ENCODE assay signal across 7 cellular contexts in the genomic region with DNA sequence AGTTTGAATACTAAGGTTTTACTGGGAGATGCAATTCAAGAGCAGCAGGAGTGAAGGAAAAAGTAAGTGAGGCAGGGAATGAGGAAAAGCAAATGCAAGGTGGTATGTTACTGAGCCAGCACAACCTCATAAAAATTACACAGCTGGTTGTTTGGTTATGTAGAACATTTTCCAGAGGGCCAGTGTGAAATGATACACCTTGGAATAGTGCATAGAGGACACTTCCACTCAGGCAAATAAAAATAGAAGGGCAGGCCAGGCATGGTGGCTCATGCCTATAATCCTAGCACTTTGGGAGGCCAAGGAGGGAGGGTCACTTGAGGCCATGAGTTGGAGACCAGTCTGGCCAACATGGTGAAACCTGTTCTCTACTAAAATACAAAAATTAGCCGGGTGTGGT. TPM values are rescaled to one million over a fixed set of nuclear protein-coding genes. Genes with fewer than 3 reads are reported as not detected.
"Had no signal": no experiment of that assay in that cellular context is flagged by ENCODE, and none has a peak within 500 bp of the region (broad histone marks: within the 10 kb centered on the region; RNA-seq: fewer than 3 reads in every experiment).

No MANE protein-coding gene starts in this region.

- ATAC-seq: HepG2, K562 had no signal

- H3K36me3 Mint-ChIP-seq: IgD-negative memory B cell had no signal

- H3K4me3 Mint-ChIP-seq: IgD-negative memory B cell had no signal

- H3K4me1 Mint-ChIP-seq: IgD-negative memory B cell had no signal

- H3K27ac ChIP-seq: HL-60 had no signal

- DNase-seq: IMR-90, KBM-7 had no signal

- H3K9me3 Mint-ChIP-seq: IgD-negative memory B cell had no signal

- H3K27ac Mint-ChIP-seq: IgD-negative memory B cell had no signal

- H3K4me3 ChIP-seq: K562 had no signal

RNA-seq across cellular contexts. Expression of gene POPDC3, which starts 43.4 kb away (rescaled TPM):
- total RNA-seq: HT-29 had no signal
- polyA plus RNA-seq: IgD-negative memory B cell had no signal
